ENCODE assay signal across 10 cellular contexts in genomic region chr1:203325004-203325417, GRCh38. TPM values are rescaled to one million over a fixed set of nuclear protein-coding genes. Genes with fewer than 3 reads are reported as not detected.
DNase-seq lines count a peak whose midpoint lies in the region; ATAC-seq and TF ChIP-seq lines count a peak whose summit lies in the region.
"Had no signal": no experiment of that assay in that cellular context is flagged by ENCODE, and none has a peak within 500 bp of the region (broad histone marks: within the 10 kb centered on the region; RNA-seq: fewer than 3 reads in every experiment).

No MANE protein-coding gene starts in this region.

- no peaks in the 10 kb centered on the region for H3K36me3 Mint-ChIP-seq in endodermal cell (ENCODE audit: low read depth)

- H3K27ac Mint-ChIP-seq in endodermal cell, result no peak overlapping the region

- H3K9me3 ChIP-seq in endodermal cell (ENCODE audit: control insufficient read depth, low read length), result no peaks in the 10 kb centered on the region
- H3K9me3 ChIP-seq: HAP-1 had no signal

- peak; percentile 32 for ATAC-seq in GM21381 (IDR thresholded peaks at IDR 0.05; ENCODE audit: unreplicated experiment)

- peaks cover 69% of the 10 kb centered on the region for H3K4me1 Mint-ChIP-seq in endodermal cell

- DNase-seq in D341Med (ENCODE audit: low spot score) (peak; percentile 45), NCI-H1092 (lab: John Stamatoyannopoulos, UW) (peak; percentile 86), endodermal cell (peak; percentile 83), hippocampal formation (lab: John Stamatoyannopoulos, UW) (no peak), pons (ENCODE audit: low spot score) (no peak)
- DNase-seq in activated CD4-positive, alpha-beta T cell treated with anti-CD3 and anti-CD28 coated beads for 48 hours, result peak; percentile 65
- peak; percentile 37 to 42 for DNase-seq in stimulated activated CD4-positive, alpha-beta T cell treated with anti-CD3 and anti-CD28 coated beads, Interleukin-2, amount 100 ng/mL, for 48 hours

- H3K4me3 Mint-ChIP-seq in endodermal cell, result no peak overlapping the region

- WGBS in endodermal cell (ENCODE audit: insufficient coverage in 1 of 2, insufficient read length in 1 of 2), 2 experiments, result 70 to 83% methylated on average over 3 to 5 of the region's 5 CpGs

- H3K4me1 ChIP-seq in endodermal cell (ENCODE audit: control insufficient read depth, insufficient read depth, low read length), result peaks cover 24% of the 10 kb centered on the region

- H3K4me3 ChIP-seq in endodermal cell (ENCODE audit: low read length), result no peak overlapping the region
- H3K4me3 ChIP-seq: HAP-1 had no signal

- no peaks in the 10 kb centered on the region for H3K9me3 Mint-ChIP-seq in endodermal cell

- H3K27me3 ChIP-seq in endodermal cell (ENCODE audit: control insufficient read depth, insufficient read depth, low read length, poor library complexity, severe bottlenecking), result no peaks in the 10 kb centered on the region

- TF ChIP-seq CTCF in endodermal cell (conservative IDR thresholded peaks at IDR 0.05), result no peak

- H3K27ac ChIP-seq in endodermal cell (ENCODE audit: low read depth, low read length), result peak overlapping the region; percentile 99
- H3K27ac ChIP-seq: epithelial cell of prostate had no signal

- H3K9ac ChIP-seq in endodermal cell (ENCODE audit: extremely low read depth, low read length, poor library complexity, severe bottlenecking), result no peak overlapping the region

- H3K36me3 ChIP-seq in endodermal cell (ENCODE audit: control insufficient read depth, insufficient read depth, low read length), result no peaks in the 10 kb centered on the region
- H3K36me3 ChIP-seq: HAP-1 had no signal

- H3K27me3 Mint-ChIP-seq in endodermal cell (ENCODE audit: insufficient read depth), result peaks cover 10% of the 10 kb centered on the region

RNA-seq across cellular contexts. Expression of gene BTG2, which starts 19.7 kb away (rescaled TPM):
- total RNA-seq in endodermal cell, result 10 to 100 TPM; 49.8 to 54.6 TPM
- polyA plus RNA-seq in endodermal cell (2013, experiment 1 of 2), result 73.2 TPM
- polyA plus RNA-seq in endodermal cell (2013, experiment 2 of 2), result 77.5 TPM

RNA-seq across cellular contexts. Expression of gene FMOD, which starts 25.9 kb away (rescaled TPM):
- 1 to 10 TPM; 2.9 to 4.8 TPM for total RNA-seq in endodermal cell
- polyA plus RNA-seq in endodermal cell (2013, experiment 1 of 2), result 2.4 TPM
- polyA plus RNA-seq in endodermal cell (2013, experiment 2 of 2), result 1.4 TPM

Comparison
In these comparisons a context has a peak if more than half of its experiments do, and no peak if none do; other contexts are left out.
1. DNase-seq: peak in D341Med (single experiment), NCI-H1092 (single experiment), activated CD4-positive, alpha-beta T cell treated with anti-CD3 and anti-CD28 coated beads for 48 hours (single experiment), endodermal cell (single experiment) and stimulated activated CD4-positive, alpha-beta T cell treated with anti-CD3 and anti-CD28 coated beads, Interleukin-2, amount 100 ng/mL, for 48 hours (2 of 2); none in hippocampal formation (0 of 2) and pons (single experiment).